ENCODE assay signal across 15 cellular contexts in genomic region chrX:65874765-65875164, GRCh38.
"Had no signal": no experiment of that assay in that cellular context is flagged by ENCODE, and none has a peak within 500 bp of the region (broad histone marks: within the 10 kb centered on the region; RNA-seq: fewer than 3 reads in every experiment).

No MANE protein-coding gene starts in this region.

- ATAC-seq: activated T-cell treated with anti-CD3 and anti-CD28 coated beads, Interleukin-2, amount 50 U/mL, for 72 hours; left cardiac atrium; stimulated activated naive B cell treated with anti-CD40 and anti-IgM and Interleukin-4, amounts not matched to agents 10 μg/mL and 1 μg/mL and 100 μg/mL, for 72 hours had no signal

- H3K9me3 ChIP-seq: spleen had no signal

- H3K4me2 ChIP-seq: hepatocyte had no signal

- DNase-seq: activated CD4-positive, alpha-beta T cell treated with anti-CD3 and anti-CD28 coated beads for 1 hour; activated T-cell treated with anti-CD3 and anti-CD28 coated beads, Interleukin-2, amount 50 U/mL, for 72 hours; effector CD8-positive, alpha-beta T cell; foreskin fibroblast; left cardiac atrium; midbrain; nephron progenitor cell; nucleus accumbens; spleen; stimulated activated CD4-positive, alpha-beta T cell treated with anti-CD3 and anti-CD28 coated beads, Interleukin-4, amount 100 ng/mL, for 4 hours; stimulated activated naive B cell treated with anti-CD40 and anti-IgM and Interleukin-4, amounts not matched to agents 10 μg/mL and 1 μg/mL and 100 μg/mL, for 72 hours; T1000 had no signal

- H2AFZ ChIP-seq: hepatocyte had no signal

- H3K36me3 ChIP-seq: spleen had no signal

- H3K4me1 ChIP-seq: spleen had no signal

- H3K27me3 ChIP-seq: hepatocyte had no signal

- H3K27ac ChIP-seq: hepatocyte, spleen, VCaP had no signal

- H3K79me2 ChIP-seq: hepatocyte had no signal

- H3K4me3 ChIP-seq: hepatocyte, spleen had no signal

- FAIRE-seq: islet of Langerhans had no signal
